7 cellular contexts compared by ENCODE assay signal in genomic region chr6:104940881-104941693, GRCh38. TPM values are rescaled to one million over a fixed set of nuclear protein-coding genes. Genes with fewer than 3 reads are reported as not detected.
DNase-seq lines count a peak whose midpoint lies in the region; ATAC-seq and TF ChIP-seq lines count a peak whose summit lies in the region.

No MANE protein-coding gene starts in this region.

- H3K9me3 Mint-ChIP-seq in activated T-cell treated with anti-CD3 and anti-CD28 coated beads, Interleukin-2, amount 50 U/mL, for 4 hours = no peaks in the 10 kb centered on the region

- H3K27me3 Mint-ChIP-seq in activated T-cell treated with anti-CD3 and anti-CD28 coated beads, Interleukin-2, amount 50 U/mL, for 4 hours (ENCODE audit: low read depth) = peaks cover 45% of the 10 kb centered on the region

- no peak overlapping the region for H3K27ac ChIP-seq in foreskin keratinocyte

- H3K4me3 Mint-ChIP-seq in activated T-cell treated with anti-CD3 and anti-CD28 coated beads, Interleukin-2, amount 50 U/mL, for 4 hours = peak overlapping the region; percentile 53

- DNase-seq in activated T-cell treated with anti-CD3 and anti-CD28 coated beads, Interleukin-2, amount 50 U/mL, for 4 hours = peak; percentile 9
- DNase-seq in foreskin keratinocyte (peak in 1 of 2 donors; percentile 21), nucleus accumbens (lab: John Stamatoyannopoulos, UW) (peak in 36 of 56 donors; percentile 6 to 69 (median 24)), LoVo (ENCODE audit: low spot score) (no peak)

- H3K4me1 ChIP-seq in foreskin keratinocyte = no peaks in the 10 kb centered on the region

- H3K4me1 Mint-ChIP-seq in activated T-cell treated with anti-CD3 and anti-CD28 coated beads, Interleukin-2, amount 50 U/mL, for 4 hours (ENCODE audit: low read depth) = peaks cover 8% of the 10 kb centered on the region

- TF ChIP-seq CTCF in foreskin keratinocyte (conservative IDR thresholded peaks at IDR 0.05) = peak; percentile 64

- ATAC-seq in GM18909 (IDR thresholded peaks at IDR 0.05; ENCODE audit: poor library complexity, unreplicated experiment) (peak; percentile 81), HG03460 (IDR thresholded peaks at IDR 0.05; ENCODE audit: unreplicated experiment) (peak; percentile 77), foreskin keratinocyte (peak; percentile 83), GM18520 (IDR thresholded peaks at IDR 0.05; ENCODE audit: unreplicated experiment) (no peak)
- ATAC-seq in activated T-cell treated with anti-CD3 and anti-CD28 coated beads, Interleukin-2, amount 50 U/mL, for 4 hours = peak; percentile 89 to 92

- H3K36me3 Mint-ChIP-seq in activated T-cell treated with anti-CD3 and anti-CD28 coated beads, Interleukin-2, amount 50 U/mL, for 4 hours (ENCODE audit: insufficient read depth) = peaks cover 2% of the 10 kb centered on the region

- H3K27me3 ChIP-seq in foreskin keratinocyte = peaks cover 57% of the 10 kb centered on the region

RNA-seq across cellular contexts. Expression of gene LIN28B, which starts 15.8 kb away (rescaled TPM):
- under 1 TPM; 0.08 to 0.19 (median 0.15) TPM for total RNA-seq in activated T-cell treated with anti-CD3 and anti-CD28 coated beads, Interleukin-2, amount 50 U/mL, for 4 hours
- total RNA-seq in foreskin keratinocyte = not detected in 2 replicates
- not detected in 2 replicates for polyA plus RNA-seq in foreskin keratinocyte
